11 cellular contexts compared by ENCODE assay signal in genomic region chr17:42315402-42316156, GRCh38. TPM values are rescaled to one million over a fixed set of nuclear protein-coding genes. Genes with fewer than 3 reads are reported as not detected.
DNase-seq lines count a peak whose midpoint lies in the region; ATAC-seq and TF ChIP-seq lines count a peak whose summit lies in the region.
"Had no signal": no experiment of that assay in that cellular context is flagged by ENCODE, and none has a peak within 500 bp of the region (broad histone marks: within the 10 kb centered on the region; RNA-seq: fewer than 3 reads in every experiment).

No MANE protein-coding gene starts in this region.

- H3K27ac Mint-ChIP-seq in activated naive CD8-positive, alpha-beta T cell treated with anti-CD3 and anti-CD28 coated beads, Interleukin-2, amount 10 ng/mL, durations not matched to agents 7 days and 5 days = peak overlapping the region; percentile 83

- TF ChIP-seq CTCF in left ventricle myocardium inferior (IDR thresholded peaks at IDR 0.05; ENCODE audit: borderline replicate concordance) (no peak), heart left ventricle (IDR thresholded peaks at IDR 0.05) (no peak), transverse colon (IDR thresholded peaks at IDR 0.05) (no peak)

- H3K4me3 ChIP-seq in left ventricle myocardium inferior = no peak overlapping the region
- H3K4me3 ChIP-seq in heart left ventricle = no peak overlapping the region
- peak overlapping the region; percentile 51 for H3K4me3 ChIP-seq in Karpas-422 (ENCODE audit: low read length)
- H3K4me3 ChIP-seq in transverse colon = no peak overlapping the region

- POLR2A ChIA-PET in activated naive CD8-positive, alpha-beta T cell treated with anti-CD3 and anti-CD28 coated beads, Interleukin-2, amount 10 ng/mL, durations not matched to agents 7 days and 5 days (lab: Charles Lee) = interaction anchor here (0.7 to 1.2 kb wide), 4 partner anchors 27 to 91 kb away, joined by 3 to 9 read pairs (median 4); partner anchors contain the start of gene STAT3

- peaks cover 64% of the 10 kb centered on the region for H3K4me1 Mint-ChIP-seq in activated naive CD8-positive, alpha-beta T cell treated with anti-CD3 and anti-CD28 coated beads, Interleukin-2, amount 10 ng/mL, durations not matched to agents 7 days and 5 days

- H3K36me3 ChIP-seq in left ventricle myocardium inferior (peaks cover 80% of the 10 kb centered on the region), heart left ventricle (peaks cover 0 to 97% (median 78%) of the 10 kb centered on the region in 9 donors), Karpas-422 (ENCODE audit: insufficient read depth, low read length) (peaks cover 3% of the 10 kb centered on the region; the same call in 1 of the 2 replicates), transverse colon (peaks cover 0 to 34% (median 16%) of the 10 kb centered on the region in 4 donors)

- in situ Hi-C loops in transverse colon (cut with MboI; ENCODE audit: low pct_ligation_motif_present in 1 of 4, low pct_unique_long_range_greater_than_20kb in 1 of 4, low sequenced_read_pairs in 3 of 4) = loop anchor here in 1 of 4 donors (25.0 kb wide), 1 partner anchor 197 kb away; no protein-coding TSS in a partner anchor

- peak overlapping the region; percentile 34 for H3K27ac ChIP-seq in left ventricle myocardium inferior (replicated peaks)
- H3K27ac ChIP-seq in heart left ventricle = peak overlapping the region in 1 of 12 donors; percentile 5
- peak overlapping the region; percentile 95 for H3K27ac ChIP-seq in Karpas-422 (ENCODE audit: low read length)
- H3K27ac ChIP-seq in transverse colon = peak overlapping the region; percentile 3 to 43 (median 24)

- H3K79me2 ChIP-seq in Karpas-422 (ENCODE audit: low read length) = no peaks in the 10 kb centered on the region

- no peaks in the 10 kb centered on the region for H4K20me1 ChIP-seq in Karpas-422 (ENCODE audit: insufficient read depth, low read depth, low read length)

- H3K27me3 ChIP-seq in left ventricle myocardium inferior (ENCODE audit: low read depth) = no peaks in the 10 kb centered on the region
- no peaks in the 10 kb centered on the region for H3K27me3 ChIP-seq in heart left ventricle
- no peaks in the 10 kb centered on the region for H3K27me3 ChIP-seq in Karpas-422 (ENCODE audit: low read length)
- no peaks in the 10 kb centered on the region for H3K27me3 ChIP-seq in transverse colon

- H3K9me2 ChIP-seq in Karpas-422 (replicated peaks; ENCODE audit: insufficient read depth, low read length) = no peaks in the 10 kb centered on the region

- no peak for TF ChIP-seq POLR2A in heart left ventricle (IDR thresholded peaks at IDR 0.05)
- no peak for TF ChIP-seq POLR2A in transverse colon (IDR thresholded peaks at IDR 0.05)

- H2AFZ ChIP-seq in Karpas-422 (ENCODE audit: low read length) = 0 out of 2 replicates have a peak overlapping the region, but pooled peaks have one; percentile 68

- peaks cover 29% of the 10 kb centered on the region for H3K36me3 Mint-ChIP-seq in activated naive CD8-positive, alpha-beta T cell treated with anti-CD3 and anti-CD28 coated beads, Interleukin-2, amount 10 ng/mL, durations not matched to agents 7 days and 5 days

- H3K4me1 ChIP-seq in left ventricle myocardium inferior (peaks cover 82% of the 10 kb centered on the region), heart left ventricle (peaks cover 4 to 72% (median 45%) of the 10 kb centered on the region in 12 donors), Karpas-422 (ENCODE audit: low read length) (peaks cover 95% of the 10 kb centered on the region), transverse colon (peaks cover 12 to 33% (median 21%) of the 10 kb centered on the region in 4 donors)

- H3K27me3 Mint-ChIP-seq in activated naive CD8-positive, alpha-beta T cell treated with anti-CD3 and anti-CD28 coated beads, Interleukin-2, amount 10 ng/mL, durations not matched to agents 7 days and 5 days = no peaks in the 10 kb centered on the region

- intact Hi-C loops in left ventricle myocardium inferior (cut with micrococcal nuclease) = loop anchor here (5.0 kb wide), 2 partner anchors 92 to 212 kb away; no protein-coding TSS in a partner anchor
- intact Hi-C loops in heart left ventricle (cut with DNase I) = loop anchor here in 1 of 10 donors (10.0 kb wide), 1 partner anchor 291 kb away; the partner anchor contains the start of gene NKIRAS2
- intact Hi-C loops in transverse colon (cut with DNase I; ENCODE audit: low total_unique reads) = no loop called here

- TF ChIP-seq EP300 in transverse colon (IDR thresholded peaks at IDR 0.05; ENCODE audit: low read depth) = no peak

- DNase-seq in left ventricle myocardium inferior = no peak
- DNase-seq in heart left ventricle = no peak
- DNase-seq in Karpas-422 = peak; percentile 90
- no peak for DNase-seq in activated naive CD8-positive, alpha-beta T cell treated with anti-CD3 and anti-CD28 coated beads, Interleukin-2, amount 10 ng/mL, durations not matched to agents 7 days and 5 days
- peak; percentile 26 for DNase-seq in transverse colon
- DNase-seq in amniotic stem cell (lab: John Stamatoyannopoulos, UW) = no peak
- DNase-seq: NCI-H1417 treated with DMSO at 0.1 percent for 48 hours, SW 1271 had no signal

- H3K4me2 ChIP-seq in Karpas-422 (ENCODE audit: low read depth, low read length, poor library complexity, severe bottlenecking) = peak overlapping the region; percentile 77

- H3K9ac ChIP-seq in Karpas-422 (ENCODE audit: low read length) = peak overlapping the region; percentile 76

- H3K9me3 ChIP-seq in left ventricle myocardium inferior (replicated peaks) (no peaks in the 10 kb centered on the region), heart left ventricle (no peaks in the 10 kb centered on the region), Karpas-422 (ENCODE audit: low read length) (no peaks in the 10 kb centered on the region), transverse colon (no peaks in the 10 kb centered on the region)

- H3K4me3 Mint-ChIP-seq in activated naive CD8-positive, alpha-beta T cell treated with anti-CD3 and anti-CD28 coated beads, Interleukin-2, amount 10 ng/mL, durations not matched to agents 7 days and 5 days = peak overlapping the region; percentile 66

- 80 to 89% (median 86%) methylated on average over 10 of the region's 10 CpGs for WGBS in heart left ventricle, 4 donors
- WGBS in transverse colon (ENCODE audit: low coverage in 1 of 2), 2 donors = 57 to 74% methylated on average over 1 to 10 of the region's 10 CpGs

- ATAC-seq in heart left ventricle = no peak
- ATAC-seq in activated naive CD8-positive, alpha-beta T cell treated with anti-CD3 and anti-CD28 coated beads, Interleukin-2, amount 10 ng/mL, durations not matched to agents 7 days and 5 days (ENCODE audit: low read depth) = no peak
- no peak for ATAC-seq in HG03460 (IDR thresholded peaks at IDR 0.05; ENCODE audit: unreplicated experiment)
- no peak for ATAC-seq in HG03139 (IDR thresholded peaks at IDR 0.05; ENCODE audit: unreplicated experiment)
- ATAC-seq: left colon had no signal

- H3K9me3 Mint-ChIP-seq in activated naive CD8-positive, alpha-beta T cell treated with anti-CD3 and anti-CD28 coated beads, Interleukin-2, amount 10 ng/mL, durations not matched to agents 7 days and 5 days = no peaks in the 10 kb centered on the region

RNA-seq across cellular contexts. Expression of gene STAT5A, which starts 27.3 kb away (rescaled TPM):
- total RNA-seq in left ventricle myocardium inferior (16.7 TPM), heart left ventricle (10 to 100 TPM in 8 of 9 donors, 1 to 10 TPM in 1; 7.5 to 44.0 (median 15.7) TPM), transverse colon (10 to 100 TPM; 36.2 to 93.7 (median 50.3) TPM)
- polyA plus RNA-seq in heart left ventricle = 1 to 10 TPM; 4.9 to 9.0 TPM
- 62.3 and 160 TPM in 2 replicates for total RNA-seq in Karpas-422 (2014; rRNA removed; shearing (Covaris generic); ENCODE audit: low replicate concordance)
- total RNA-seq in activated naive CD8-positive, alpha-beta T cell treated with anti-CD3 and anti-CD28 coated beads, Interleukin-2, amount 10 ng/mL, durations not matched to agents 7 days and 5 days = 100 to 1,000 TPM; 125 to 131 TPM

RNA-seq across cellular contexts. Expression of gene STAT5B, which starts 39.4 kb away (rescaled TPM):
- 30.7 TPM for total RNA-seq in left ventricle myocardium inferior
- 10 to 100 TPM; 26.1 to 51.9 (median 32.4) TPM for total RNA-seq in heart left ventricle
- polyA plus RNA-seq in heart left ventricle = 10 to 100 TPM; 13.0 to 20.3 TPM
- 110 and 142 TPM in 2 replicates for total RNA-seq in Karpas-422 (2014; rRNA removed; shearing (Covaris generic); ENCODE audit: low replicate concordance)
- total RNA-seq in activated naive CD8-positive, alpha-beta T cell treated with anti-CD3 and anti-CD28 coated beads, Interleukin-2, amount 10 ng/mL, durations not matched to agents 7 days and 5 days = 100 to 1,000 TPM; 131 to 134 TPM
- total RNA-seq in transverse colon = 100 to 1,000 TPM in 2 of 4 donors, 10 to 100 TPM in 2; 51.3 to 151 (median 79.1) TPM

Comparison
In these comparisons a context has a peak if more than half of its experiments do, and no peak if none do; other contexts are left out.
1. DNase-seq: peak in Karpas-422 (single experiment) and transverse colon (single experiment); none in left ventricle myocardium inferior (single experiment), heart left ventricle (0 of 5), activated naive CD8-positive, alpha-beta T cell treated with anti-CD3 and anti-CD28 coated beads, Interleukin-2, amount 10 ng/mL, durations not matched to agents 7 days and 5 days (single experiment) and amniotic stem cell (single experiment).